Comparison of ENCODE assay signal across 8 cellular contexts in genomic region chr17:76497979-76498885, GRCh38. TPM values are rescaled to one million over a fixed set of nuclear protein-coding genes. Genes with fewer than 3 reads are reported as not detected.
DNase-seq lines count a peak whose midpoint lies in the region; ATAC-seq lines count a peak whose summit lies in the region.

No MANE protein-coding gene starts in this region.

- H3K27ac Mint-ChIP-seq in naive thymus-derived CD8-positive, alpha-beta T cell: peak overlapping the region in 8 of 10 donors; percentile 40 to 94 (median 82)

- peaks cover 23 to 87% (median 64%) of the 10 kb centered on the region in 4 donors for H3K4me1 Mint-ChIP-seq in naive thymus-derived CD8-positive, alpha-beta T cell

- no peaks in the 10 kb centered on the region for H3K36me3 Mint-ChIP-seq in naive thymus-derived CD8-positive, alpha-beta T cell

- H3K27me3 Mint-ChIP-seq in naive thymus-derived CD8-positive, alpha-beta T cell: no peaks in the 10 kb centered on the region

- POLR2A ChIA-PET in naive thymus-derived CD8-positive, alpha-beta T cell (lab: Charles Lee): interaction anchor here (1.3 to 2.3 kb wide), 2 partner anchors 7 to 17 kb away, joined by 3 to 16 read pairs; no protein-coding TSS in a partner anchor

- H3K9me3 Mint-ChIP-seq in naive thymus-derived CD8-positive, alpha-beta T cell: no peaks in the 10 kb centered on the region

- peak; percentile 78 for DNase-seq in AG08395 (ENCODE audit: low spot score)
- DNase-seq in HCEC 1CT: peak; percentile 78
- DNase-seq in SW480 (ENCODE audit: low spot score): peak; percentile 72
- DNase-seq in fibroblast of gingiva (ENCODE audit: low read depth): peak; percentile 71
- DNase-seq in naive thymus-derived CD8-positive, alpha-beta T cell: no peak
- no peak for DNase-seq in NK-92 (lab: John Stamatoyannopoulos, UW; ENCODE audit: unreplicated experiment)

- no peak for ATAC-seq in naive thymus-derived CD8-positive, alpha-beta T cell
- no peak for ATAC-seq in HG03565 (IDR thresholded peaks at IDR 0.05; ENCODE audit: unreplicated experiment)
- no peak for ATAC-seq in GM18909 (IDR thresholded peaks at IDR 0.05; ENCODE audit: poor library complexity, unreplicated experiment)

- H3K4me3 Mint-ChIP-seq in naive thymus-derived CD8-positive, alpha-beta T cell: peak overlapping the region in 9 of 10 donors; percentile 42 to 90 (median 65)

RNA-seq across cellular contexts. Expression of gene RHBDF2, which starts 3.0 kb away (rescaled TPM):
- 10 to 100 TPM; 59.4 to 62.4 TPM for total RNA-seq in naive thymus-derived CD8-positive, alpha-beta T cell
- 10 to 100 TPM in 1 of 3 donors, 1 to 10 TPM in 2; 4.8 to 10.2 (median 6.2) TPM for polyA plus RNA-seq in naive thymus-derived CD8-positive, alpha-beta T cell

RNA-seq across cellular contexts. Expression of gene AANAT, which starts 30.8 kb away (rescaled TPM):
- not detected for total RNA-seq in naive thymus-derived CD8-positive, alpha-beta T cell
- not detected for polyA plus RNA-seq in naive thymus-derived CD8-positive, alpha-beta T cell

RNA-seq across cellular contexts. Expression of gene CYGB, which starts 39.3 kb away (rescaled TPM):
- total RNA-seq in naive thymus-derived CD8-positive, alpha-beta T cell: 1 to 10 TPM in 1 of 2 experiments, under 1 TPM in 1; 0.52 to 2.1 TPM
- 1 to 10 TPM in 1 of 3 donors, under 1 TPM in 2; 0.40 to 1.0 (median 0.53) TPM for polyA plus RNA-seq in naive thymus-derived CD8-positive, alpha-beta T cell

RNA-seq across cellular contexts. Expression of gene PRCD, which starts 41.6 kb away (rescaled TPM):
- total RNA-seq in naive thymus-derived CD8-positive, alpha-beta T cell: 1 to 10 TPM; 4.0 to 5.3 TPM
- polyA plus RNA-seq in naive thymus-derived CD8-positive, alpha-beta T cell: 10 to 100 TPM in 1 of 3 donors, 1 to 10 TPM in 2; 5.0 to 11.4 (median 7.1) TPM

RNA-seq across cellular contexts. Expression of gene UBE2O, which starts 45.3 kb away (rescaled TPM):
- 10 to 100 TPM; 49.7 to 50.4 TPM for total RNA-seq in naive thymus-derived CD8-positive, alpha-beta T cell
- 10 to 100 TPM in 2 of 3 donors, 1 to 10 TPM in 1; 8.8 to 14.4 (median 10.6) TPM for polyA plus RNA-seq in naive thymus-derived CD8-positive, alpha-beta T cell

Comparison
In these comparisons a context has a peak if more than half of its experiments do, and no peak if none do; other contexts are left out.
1. DNase-seq: peak in AG08395 (single experiment), HCEC 1CT (single experiment), SW480 (single experiment) and fibroblast of gingiva (single experiment); none in naive thymus-derived CD8-positive, alpha-beta T cell (0 of 10) and NK-92 (single experiment).